11 cellular contexts compared by ENCODE assay signal in the genomic region with DNA sequence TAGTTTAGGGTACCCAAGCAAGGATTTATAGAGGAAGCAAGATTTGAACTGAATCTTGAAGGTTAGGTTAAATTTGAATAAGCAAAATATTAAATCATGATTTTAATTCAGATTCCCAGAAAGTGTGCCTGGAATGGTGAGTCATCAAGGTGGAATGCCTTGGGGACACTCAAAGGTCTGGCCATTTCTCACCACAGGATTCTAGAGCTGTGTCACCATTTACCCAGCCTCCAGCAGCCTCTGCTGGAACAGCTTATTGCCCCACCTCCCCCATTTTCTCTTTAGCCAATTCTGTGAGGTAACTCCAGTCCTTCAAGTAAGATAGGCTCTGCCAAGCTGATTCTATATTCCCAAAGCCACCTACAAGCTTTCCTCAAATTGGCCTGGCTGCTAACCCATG.
DNase-seq lines count a peak whose midpoint lies in the region; ATAC-seq and TF ChIP-seq lines count a peak whose summit lies in the region.
"Had no signal": no experiment of that assay in that cellular context is flagged by ENCODE, and none has a peak within 500 bp of the region (broad histone marks: within the 10 kb centered on the region; RNA-seq: fewer than 3 reads in every experiment).

No MANE protein-coding gene starts in this region.

- H3K27me3 ChIP-seq in SJCRH30 (no peaks in the 10 kb centered on the region), smooth muscle cell (ENCODE audit: low read depth) (no peaks in the 10 kb centered on the region), uterus (peaks cover 0 to 5% of the 10 kb centered on the region in 2 donors), right lobe of liver (no peaks in the 10 kb centered on the region)

- no peak for TF ChIP-seq POLR2A in uterus (IDR thresholded peaks at IDR 0.05)
- no peak for TF ChIP-seq POLR2A in right lobe of liver (IDR thresholded peaks at IDR 0.05)

- H2AFZ ChIP-seq in smooth muscle cell (ENCODE audit: low read depth): no peak overlapping the region

- H3K4me3 ChIP-seq in SJCRH30: no peak overlapping the region
- H3K4me3 ChIP-seq in fibroblast of mammary gland (ENCODE audit: control insufficient read depth, low read depth, low read length): no peak overlapping the region
- H3K4me3 ChIP-seq in smooth muscle cell: no peak overlapping the region
- H3K4me3 ChIP-seq in uterus: no peak overlapping the region
- H3K4me3 ChIP-seq in right lobe of liver: no peak overlapping the region

- H3K36me3 ChIP-seq in SJCRH30: no peaks in the 10 kb centered on the region
- no peaks in the 10 kb centered on the region for H3K36me3 ChIP-seq in smooth muscle cell (ENCODE audit: low read depth)
- H3K36me3 ChIP-seq in uterus: no peaks in the 10 kb centered on the region
- H3K36me3 ChIP-seq in right lobe of liver: no peaks in the 10 kb centered on the region

- H3K9me3 ChIP-seq in SJCRH30 (replicated peaks) (no peaks in the 10 kb centered on the region), smooth muscle cell (replicated peaks; ENCODE audit: low read depth) (no peaks in the 10 kb centered on the region), uterus (no peaks in the 10 kb centered on the region), right lobe of liver (no peaks in the 10 kb centered on the region)

- H3F3A ChIP-seq in smooth muscle cell (ENCODE audit: low read depth): no peaks in the 10 kb centered on the region

- TF ChIP-seq CTCF in fibroblast of mammary gland (conservative IDR thresholded peaks at IDR 0.05; ENCODE audit: control insufficient read depth, insufficient read depth, low read depth, low read length) (no peak), smooth muscle cell (IDR thresholded peaks at IDR 0.05; ENCODE audit: borderline replicate concordance, insufficient read depth, poor library complexity, severe bottlenecking) (no peak), uterus (IDR thresholded peaks at IDR 0.05) (no peak), right lobe of liver (IDR thresholded peaks at IDR 0.05) (no peak)

- DNase-seq in HCEC 1CT: peak; percentile 68
- peak; percentile 45 to 47 for DNase-seq in SJCRH30
- peak; percentile 59 for DNase-seq in fibroblast of mammary gland (ENCODE audit: low read depth)
- DNase-seq in smooth muscle cell (lab: John Stamatoyannopoulos, UW; ENCODE audit: unreplicated experiment): no peak
- no peak for DNase-seq in NCI-H1048 (lab: John Stamatoyannopoulos, UW)
- no peak for DNase-seq in uterus
- DNase-seq in right lobe of liver: no peak
- DNase-seq: stimulated activated CD4-positive, alpha-beta T cell treated with anti-CD3 and anti-CD28 coated beads, Interleukin-1b, Interleukin-23, amount 100 ng/mL, for 48 hours; stimulated activated naive CD4-positive, alpha-beta T cell treated with Interleukin-2 at 50 U/mL for 16 hours; T1000 had no signal

- intact Hi-C loops in uterus (cut with DNase I; ENCODE audit: low total_unique reads): no loop called here
- intact Hi-C loops in right lobe of liver (cut with DNase I): no loop called here

- no peaks in the 10 kb centered on the region for H4K20me1 ChIP-seq in smooth muscle cell (ENCODE audit: low read depth)

- no peaks in the 10 kb centered on the region for H3K79me2 ChIP-seq in smooth muscle cell (ENCODE audit: low read depth)

- H3K4me2 ChIP-seq in smooth muscle cell: peak overlapping the region; percentile 41

- H3K9ac ChIP-seq in smooth muscle cell (ENCODE audit: low read depth): no peak overlapping the region

- ATAC-seq in right lobe of liver: no peak
- ATAC-seq: left lobe of liver had no signal

- H3K4me1 ChIP-seq in SJCRH30 (peaks cover 16% of the 10 kb centered on the region), smooth muscle cell (ENCODE audit: low read depth) (peaks cover 28% of the 10 kb centered on the region), uterus (no peaks in the 10 kb centered on the region), right lobe of liver (no peaks in the 10 kb centered on the region)

- H3K27ac ChIP-seq in SJCRH30: no peak overlapping the region
- H3K27ac ChIP-seq in smooth muscle cell (ENCODE audit: low read depth): no peak overlapping the region
- no peak overlapping the region for H3K27ac ChIP-seq in uterus
- H3K27ac ChIP-seq in right lobe of liver: no peak overlapping the region

Comparison
In these comparisons a context has a peak if more than half of its experiments do, and no peak if none do; other contexts are left out.
1. DNase-seq: peak in HCEC 1CT (single experiment), SJCRH30 (2 of 2) and fibroblast of mammary gland (single experiment); none in smooth muscle cell (single experiment), NCI-H1048 (single experiment), uterus (0 of 2) and right lobe of liver (0 of 3).